Comparison of ENCODE assay signal across 8 cellular contexts in genomic region chr13:94327318-94327717, GRCh38.
DNase-seq lines count a peak whose midpoint lies in the region; ATAC-seq and TF ChIP-seq lines count a peak whose summit lies in the region.

No MANE protein-coding gene starts in this region.

- ATAC-seq in GM18505 (IDR thresholded peaks at IDR 0.05; ENCODE audit: unreplicated experiment): peak; percentile 97
- ATAC-seq in GM21529 (IDR thresholded peaks at IDR 0.05; ENCODE audit: unreplicated experiment): peak; percentile 96
- ATAC-seq in HG03571 (IDR thresholded peaks at IDR 0.05; ENCODE audit: unreplicated experiment): peak; percentile 96

- no peak for TF ChIP-seq POLR2A in GM18505 (IDR thresholded peaks at IDR 0.05; ENCODE audit: borderline replicate concordance, extremely low read depth, insufficient read depth, insufficient read length)

- peak; percentile 38 for DNase-seq in kidney tubule cell (ENCODE audit: low spot score)
- DNase-seq in iPS-NIHi7 (ENCODE audit: extremely low spot score): no peak
- no peak for DNase-seq in NCI-H345 treated with DMSO at 0.1 percent for 48 hours (lab: John Stamatoyannopoulos, UW; ENCODE audit: unreplicated experiment)
- no peak for DNase-seq in activated CD8-positive, alpha-beta memory T cell treated with anti-CD3 and anti-CD28 coated beads, Interleukin-2, amount 50 U/mL, for 4 hours
- no peak for DNase-seq in T-helper 9 cell
